In the genomic region with DNA sequence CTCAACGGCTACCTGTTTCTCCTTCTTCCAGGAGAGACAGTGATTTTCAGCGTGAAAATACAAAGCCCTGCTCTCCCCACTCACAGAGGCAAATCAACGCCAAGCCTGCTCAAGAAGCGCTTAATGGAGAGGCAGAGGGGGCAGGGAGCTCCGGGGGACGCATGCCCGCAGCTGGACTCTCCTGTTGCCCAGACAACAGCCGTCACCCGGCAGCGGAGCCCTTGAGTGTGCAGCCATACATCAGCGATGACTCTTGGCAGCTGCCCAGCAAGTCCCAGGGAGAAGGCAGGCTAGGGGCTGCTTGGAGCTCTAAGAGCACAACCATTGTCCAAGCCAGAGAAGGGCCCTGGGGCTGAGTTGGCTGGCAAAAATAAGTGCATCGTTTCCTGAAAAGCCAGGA, we compare ENCODE assay signal across 11 cellular contexts.
A peak's percentile ranks its signal among the peaks of the same experiment; 100 is the strongest.
DNase-seq lines count a peak whose midpoint lies in the region; ATAC-seq lines count a peak whose summit lies in the region.
"Had no signal": no experiment of that assay in that cellular context is flagged by ENCODE, and none has a peak within 500 bp of the region (broad histone marks: within the 10 kb centered on the region; RNA-seq: fewer than 3 reads in every experiment).

No MANE protein-coding gene starts in this region.

- ATAC-seq in HG03097 (IDR thresholded peaks at IDR 0.05; ENCODE audit: low FRiP score, unreplicated experiment), result no peak
- ATAC-seq: gastrocnemius medialis had no signal

- intact Hi-C loops in activated T-helper 1 cell treated with anti-CD3 and anti-CD28 coated beads, Interleukin-12 subunit alpha, Interleukin-12 subunit beta, Interleukin-2, Interleukin-4 antibody, amounts not matched to agents 30 ng/mL and 10 ng/mL and 1 ng/mL, durations not matched to agents 14 hours and 24 hours and 36 hours (cut with micrococcal nuclease), result no loop called here

- peaks cover 13% of the 10 kb centered on the region for H3K27me3 Mint-ChIP-seq in activated T-helper 1 cell treated with anti-CD3 and anti-CD28 coated beads, Interleukin-12 subunit alpha, Interleukin-12 subunit beta, Interleukin-2, Interleukin-4 antibody, amounts not matched to agents 30 ng/mL and 10 ng/mL and 1 ng/mL, durations not matched to agents 14 hours and 24 hours and 36 hours (ENCODE audit: insufficient read depth)
- H3K27me3 Mint-ChIP-seq: activated CD4-positive, alpha-beta memory T cell treated with anti-CD3 and anti-CD28 coated beads for 36 hours; IgD-negative memory B cell had no signal

- peak; percentile 95 for DNase-seq in NCI-H128 (lab: John Stamatoyannopoulos, UW; ENCODE audit: unreplicated experiment)
- DNase-seq in SHP77 (lab: John Stamatoyannopoulos, UW), result peak; percentile 89 to 91
- peak; percentile 58 to 80 for DNase-seq in hippocampal formation (lab: John Stamatoyannopoulos, UW)
- peak in 45 of 49 donors; percentile 16 to 89 (median 69) for DNase-seq in substantia nigra (lab: John Stamatoyannopoulos, UW)
- DNase-seq in NCI-H226, result no peak
- no peak for DNase-seq in activated T-helper 1 cell treated with anti-CD3 and anti-CD28 coated beads, Interleukin-12 subunit alpha, Interleukin-12 subunit beta, Interleukin-2, Interleukin-4 antibody, amounts not matched to agents 30 ng/mL and 10 ng/mL and 1 ng/mL, durations not matched to agents 14 hours and 24 hours and 36 hours (ENCODE audit: low spot score)
- no peak for DNase-seq in cerebellar nuclear complex (lab: John Stamatoyannopoulos, UW)
- DNase-seq: activated CD4-positive, alpha-beta memory T cell treated with anti-CD3 and anti-CD28 coated beads for 36 hours; gastrocnemius medialis had no signal

- peak overlapping the region; percentile 16 for H3K27ac ChIP-seq in substantia nigra (ENCODE audit: low read depth, low read length, poor library complexity, severe bottlenecking)
- H3K27ac ChIP-seq: gastrocnemius medialis had no signal

- no peaks in the 10 kb centered on the region for H3K9me3 Mint-ChIP-seq in activated T-helper 1 cell treated with anti-CD3 and anti-CD28 coated beads, Interleukin-12 subunit alpha, Interleukin-12 subunit beta, Interleukin-2, Interleukin-4 antibody, amounts not matched to agents 30 ng/mL and 10 ng/mL and 1 ng/mL, durations not matched to agents 14 hours and 24 hours and 36 hours
- H3K9me3 Mint-ChIP-seq: activated CD4-positive, alpha-beta memory T cell treated with anti-CD3 and anti-CD28 coated beads for 36 hours; IgD-negative memory B cell had no signal

- no peaks in the 10 kb centered on the region for H3K36me3 Mint-ChIP-seq in activated T-helper 1 cell treated with anti-CD3 and anti-CD28 coated beads, Interleukin-12 subunit alpha, Interleukin-12 subunit beta, Interleukin-2, Interleukin-4 antibody, amounts not matched to agents 30 ng/mL and 10 ng/mL and 1 ng/mL, durations not matched to agents 14 hours and 24 hours and 36 hours (ENCODE audit: low read depth)
- H3K36me3 Mint-ChIP-seq: activated CD4-positive, alpha-beta memory T cell treated with anti-CD3 and anti-CD28 coated beads for 36 hours; IgD-negative memory B cell had no signal

- no peaks in the 10 kb centered on the region for H3K4me1 Mint-ChIP-seq in activated T-helper 1 cell treated with anti-CD3 and anti-CD28 coated beads, Interleukin-12 subunit alpha, Interleukin-12 subunit beta, Interleukin-2, Interleukin-4 antibody, amounts not matched to agents 30 ng/mL and 10 ng/mL and 1 ng/mL, durations not matched to agents 14 hours and 24 hours and 36 hours (ENCODE audit: low read depth)

- no peak overlapping the region for H3K27ac Mint-ChIP-seq in activated T-helper 1 cell treated with anti-CD3 and anti-CD28 coated beads, Interleukin-12 subunit alpha, Interleukin-12 subunit beta, Interleukin-2, Interleukin-4 antibody, amounts not matched to agents 30 ng/mL and 10 ng/mL and 1 ng/mL, durations not matched to agents 14 hours and 24 hours and 36 hours
- H3K27ac Mint-ChIP-seq: activated CD4-positive, alpha-beta memory T cell treated with anti-CD3 and anti-CD28 coated beads for 36 hours; IgD-negative memory B cell had no signal

- H3K4me3 Mint-ChIP-seq in activated T-helper 1 cell treated with anti-CD3 and anti-CD28 coated beads, Interleukin-12 subunit alpha, Interleukin-12 subunit beta, Interleukin-2, Interleukin-4 antibody, amounts not matched to agents 30 ng/mL and 10 ng/mL and 1 ng/mL, durations not matched to agents 14 hours and 24 hours and 36 hours, result no peak overlapping the region
- H3K4me3 Mint-ChIP-seq: activated CD4-positive, alpha-beta memory T cell treated with anti-CD3 and anti-CD28 coated beads for 36 hours; IgD-negative memory B cell had no signal

Comparison
In these comparisons a context has a peak if more than half of its experiments do, and no peak if none do; other contexts are left out.
1. DNase-seq: peak in NCI-H128 (single experiment), SHP77 (2 of 2), hippocampal formation (2 of 2) and substantia nigra (45 of 49); none in NCI-H226 (single experiment), activated T-helper 1 cell treated with anti-CD3 and anti-CD28 coated beads, Interleukin-12 subunit alpha, Interleukin-12 subunit beta, Interleukin-2, Interleukin-4 antibody, amounts not matched to agents 30 ng/mL and 10 ng/mL and 1 ng/mL, durations not matched to agents 14 hours and 24 hours and 36 hours (single experiment) and cerebellar nuclear complex (0 of 2).